In genomic region chr3:142952272-142953193, GRCh38 we compare ENCODE assay signal across 1 cellular context.
TF ChIP-seq lines count a peak whose summit lies in the region.

No MANE protein-coding gene starts in this region.

TF ChIP-seq in HepG2, 621 proteins besides CTCF, POLR2A, EP300 and RAD21 (continued from another document):
- TF ChIP-seq DMTF1 (CRISPR knock-in tag; IDR thresholded peaks at IDR 0.05) (0 out of 2 replicates have a peak, but pooled peaks have one; percentile 8), HMGXB4 (CRISPR knock-in tag; IDR thresholded peaks at IDR 0.05; ENCODE audit: borderline replicate concordance in 1 of 2, low read depth in 1 of 2) (no peak), ZNF180 (CRISPR knock-in tag; IDR thresholded peaks at IDR 0.05; ENCODE audit: borderline replicate concordance, low read depth) (no peak), MIXL1 (CRISPR knock-in tag; IDR thresholded peaks at IDR 0.05) (no peak), MZF1 (CRISPR knock-in tag; IDR thresholded peaks at IDR 0.05; ENCODE audit: borderline replicate concordance) (no peak), ZNF772 (CRISPR knock-in tag; IDR thresholded peaks at IDR 0.05) (no peak), BATF2 (CRISPR knock-in tag; IDR thresholded peaks at IDR 0.05) (no peak), ZFAT (CRISPR knock-in tag; conservative IDR thresholded peaks at IDR 0.05) (no peak), RBFOX2 (IDR thresholded peaks at IDR 0.05; ENCODE audit: low read depth, low read length) (no peak), SCMH1 (CRISPR knock-in tag; IDR thresholded peaks at IDR 0.05; ENCODE audit: borderline replicate concordance) (no peak), ZNF160 (CRISPR knock-in tag; IDR thresholded peaks at IDR 0.05) (no peak), ZBTB7B (CRISPR knock-in tag; IDR thresholded peaks at IDR 0.05) (no peak), LRRFIP1 (CRISPR knock-in tag; conservative IDR thresholded peaks at IDR 0.05) (no peak), ZNF34 (CRISPR knock-in tag; IDR thresholded peaks at IDR 0.05; ENCODE audit: borderline replicate concordance) (0 out of 2 replicates have a peak, but pooled peaks have one; percentile 39), ZNF33A (CRISPR knock-in tag; IDR thresholded peaks at IDR 0.05; ENCODE audit: borderline replicate concordance) (no peak), HNRNPH1 (optimal IDR thresholded peaks at IDR 0.05; ENCODE audit: low read depth, low read length) (no peak), ZNF660 (CRISPR knock-in tag; IDR thresholded peaks at IDR 0.05; ENCODE audit: borderline replicate concordance, low read depth) (no peak), FUBP1 (CRISPR knock-in tag; IDR thresholded peaks at IDR 0.05; ENCODE audit: borderline replicate concordance) (no peak), POLR2G (IDR thresholded peaks at IDR 0.05; ENCODE audit: low read depth, low read length) (no peak), ZNF12 (CRISPR knock-in tag; IDR thresholded peaks at IDR 0.05) (no peak), ZNF234 (CRISPR knock-in tag; conservative IDR thresholded peaks at IDR 0.05) (no peak), ZNF138 (CRISPR knock-in tag; IDR thresholded peaks at IDR 0.05; ENCODE audit: low read depth) (no peak), ZKSCAN1 (IDR thresholded peaks at IDR 0.05; ENCODE audit: low read length) (no peak), ZHX2 (IDR thresholded peaks at IDR 0.05; ENCODE audit: low read depth) (no peak), ZHX2 (CRISPR knock-in tag; IDR thresholded peaks at IDR 0.05; ENCODE audit: borderline replicate concordance) (no peak), ZNF430 (CRISPR knock-in tag; IDR thresholded peaks at IDR 0.05) (no peak), ZBTB42 (CRISPR knock-in tag; IDR thresholded peaks at IDR 0.05) (no peak), AKNA (CRISPR knock-in tag; IDR thresholded peaks at IDR 0.05; ENCODE audit: borderline replicate concordance) (no peak), UBTF (CRISPR knock-in tag; IDR thresholded peaks at IDR 0.05) (no peak), ZNF563 (CRISPR knock-in tag; IDR thresholded peaks at IDR 0.05) (no peak), NR3C1 (CRISPR knock-in tag; IDR thresholded peaks at IDR 0.05) (no peak), FOXO4 (CRISPR knock-in tag; conservative IDR thresholded peaks at IDR 0.05) (no peak), RARG (CRISPR knock-in tag; IDR thresholded peaks at IDR 0.05; ENCODE audit: low read depth) (no peak)
